8 cellular contexts compared by ENCODE assay signal in the genomic region with DNA sequence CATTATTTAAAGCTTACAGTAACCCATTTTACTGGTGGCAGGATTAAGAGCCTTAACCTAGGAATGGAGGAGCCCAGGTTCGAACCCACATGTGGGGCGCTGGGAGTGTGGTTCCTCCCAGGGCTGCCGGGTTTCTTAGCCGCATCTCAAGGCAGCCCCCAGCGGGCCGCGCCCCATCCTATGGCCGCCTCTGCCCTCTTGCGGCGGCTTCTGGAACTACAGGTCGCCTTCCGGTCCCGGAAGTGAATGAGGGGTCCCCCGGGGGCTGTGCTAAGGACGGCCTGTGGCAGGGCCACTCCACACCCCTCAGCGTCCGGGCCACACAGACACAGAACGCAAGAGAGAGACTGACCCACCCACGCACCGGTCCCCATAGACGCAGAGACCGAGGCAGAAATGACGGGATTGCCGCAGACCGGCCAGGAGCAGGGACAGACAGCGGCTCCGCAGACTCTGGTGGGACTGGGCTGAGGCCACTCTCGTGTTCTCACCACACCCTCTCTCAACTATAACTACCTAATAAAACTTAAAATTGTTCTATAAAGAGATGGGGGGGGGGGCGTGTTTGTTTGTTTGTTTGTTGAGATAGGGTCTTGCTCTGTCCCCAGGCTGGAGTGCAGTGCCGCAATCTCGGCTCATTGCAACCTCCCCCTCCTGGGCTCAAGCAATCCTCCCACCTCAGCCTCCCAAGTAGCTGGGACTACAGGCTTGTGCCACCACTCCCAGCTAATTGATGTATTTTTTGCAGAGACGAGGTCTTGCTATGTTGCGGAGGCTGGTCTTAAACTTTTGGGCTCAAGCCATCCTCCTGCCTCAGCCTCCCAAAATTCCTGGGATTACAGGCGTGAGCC. TPM values are rescaled to one million over a fixed set of nuclear protein-coding genes. Genes with fewer than 3 reads are reported as not detected.
A peak's percentile ranks its signal among the peaks of the same experiment; 100 is the strongest.
DNase-seq lines count a peak whose midpoint lies in the region; ATAC-seq and TF ChIP-seq lines count a peak whose summit lies in the region.
"Not testable (repeated sequence)": the region's sequence is repeated elsewhere in the genome, so short reads cannot be mapped to it uniquely, and the experiment has no call there.

No MANE protein-coding gene starts in this region.

- H3K27me3 ChIP-seq in Caco-2 (replicated peaks; ENCODE audit: control insufficient read depth, insufficient read depth, low read length), result not testable (repeated sequence)

- not testable (repeated sequence) for H3K36me3 Mint-ChIP-seq in Caco-2 (ENCODE audit: insufficient read depth, unreplicated experiment); activated CD8-positive, alpha-beta memory T cell treated with anti-CD3 and anti-CD28 coated beads, Interleukin-2, amount 10 ng/mL, durations not matched to agents 7 days and 5 days; stimulated activated effector memory CD8-positive, alpha-beta T cell treated with anti-CD3 and anti-CD28 coated beads, Interleukin-12 subunit alpha, Interleukin-12 subunit beta, amount 100 ng/mL, for 72 hours

- POLR2A ChIA-PET in Caco-2 (lab: Charles Lee), result not testable (repeated sequence)

- TSS peak; percentile 84 for BruUV-seq in Caco-2 (replicated peaks; lab: Mats Ljungman, UMichigan)

- H3K36me3 ChIP-seq in Caco-2 (ENCODE audit: control insufficient read depth, insufficient read depth, low read length), result not testable (repeated sequence)

- not testable (repeated sequence) for H3K4me1 Mint-ChIP-seq in Caco-2 (ENCODE audit: low read depth, unreplicated experiment); activated CD8-positive, alpha-beta memory T cell treated with anti-CD3 and anti-CD28 coated beads, Interleukin-2, amount 10 ng/mL, durations not matched to agents 7 days and 5 days; stimulated activated effector memory CD8-positive, alpha-beta T cell treated with anti-CD3 and anti-CD28 coated beads, Interleukin-12 subunit alpha, Interleukin-12 subunit beta, amount 100 ng/mL, for 72 hours

- H3K9me3 Mint-ChIP-seq in Caco-2 (ENCODE audit: unreplicated experiment); activated CD8-positive, alpha-beta memory T cell treated with anti-CD3 and anti-CD28 coated beads, Interleukin-2, amount 10 ng/mL, durations not matched to agents 7 days and 5 days (ENCODE audit: low read depth); stimulated activated effector memory CD8-positive, alpha-beta T cell treated with anti-CD3 and anti-CD28 coated beads, Interleukin-12 subunit alpha, Interleukin-12 subunit beta, amount 100 ng/mL, for 72 hours: not testable (repeated sequence)

- H3K27ac Mint-ChIP-seq in Caco-2 (ENCODE audit: unreplicated experiment); activated CD8-positive, alpha-beta memory T cell treated with anti-CD3 and anti-CD28 coated beads, Interleukin-2, amount 10 ng/mL, durations not matched to agents 7 days and 5 days; stimulated activated effector memory CD8-positive, alpha-beta T cell treated with anti-CD3 and anti-CD28 coated beads, Interleukin-12 subunit alpha, Interleukin-12 subunit beta, amount 100 ng/mL, for 72 hours: not testable (repeated sequence)

- H3K4me1 ChIP-seq in Caco-2, result not testable (repeated sequence)

- H3K4me3 ChIP-seq in Caco-2 (ENCODE audit: low read depth, low read length), result not testable (repeated sequence)

- not testable (repeated sequence) for H3K27me3 Mint-ChIP-seq in Caco-2 (ENCODE audit: insufficient read depth, unreplicated experiment); activated CD8-positive, alpha-beta memory T cell treated with anti-CD3 and anti-CD28 coated beads, Interleukin-2, amount 10 ng/mL, durations not matched to agents 7 days and 5 days

- intact Hi-C loops in Caco-2 (cut with micrococcal nuclease; ENCODE audit: unreplicated experiment); left ventricle myocardium superior (cut with micrococcal nuclease): not testable (repeated sequence)

- ATAC-seq in GM19324 (IDR thresholded peaks at IDR 0.05; ENCODE audit: low FRiP score, unreplicated experiment) (peak; percentile 80), GM21723 (IDR thresholded peaks at IDR 0.05; ENCODE audit: unreplicated experiment) (peak; percentile 83), HG02970 (IDR thresholded peaks at IDR 0.05; ENCODE audit: low FRiP score, unreplicated experiment) (peak; percentile 81), HG03442 (IDR thresholded peaks at IDR 0.05; ENCODE audit: unreplicated experiment) (peak; percentile 78), left ventricle myocardium superior (peak; percentile 97)
- ATAC-seq in activated CD8-positive, alpha-beta memory T cell treated with anti-CD3 and anti-CD28 coated beads, Interleukin-2, amount 10 ng/mL, durations not matched to agents 7 days and 5 days, result peak; percentile 98
- ATAC-seq in stimulated activated effector memory CD8-positive, alpha-beta T cell treated with anti-CD3 and anti-CD28 coated beads, Interleukin-12 subunit alpha, Interleukin-12 subunit beta, amount 100 ng/mL, for 72 hours, result peak; percentile 97

- not testable (repeated sequence) for H3K9me3 ChIP-seq in Caco-2

- DNase-seq in Caco-2; activated CD8-positive, alpha-beta memory T cell treated with anti-CD3 and anti-CD28 coated beads, Interleukin-2, amount 10 ng/mL, durations not matched to agents 7 days and 5 days; left ventricle myocardium superior; stimulated activated effector memory CD8-positive, alpha-beta T cell treated with anti-CD3 and anti-CD28 coated beads, Interleukin-12 subunit alpha, Interleukin-12 subunit beta, amount 100 ng/mL, for 72 hours (ENCODE audit: low spot score in 2 of 2): not testable (repeated sequence)

- TF ChIP-seq CTCF in Caco-2 (IDR thresholded peaks at IDR 0.05; ENCODE audit: insufficient read depth in 1 of 2, low read depth in 1 of 2, low read length in 1 of 2, severe bottlenecking in 1 of 2, unreplicated experiment in 1 of 2), result not testable (repeated sequence)

- H3K4me3 Mint-ChIP-seq in Caco-2 (ENCODE audit: unreplicated experiment); activated CD8-positive, alpha-beta memory T cell treated with anti-CD3 and anti-CD28 coated beads, Interleukin-2, amount 10 ng/mL, durations not matched to agents 7 days and 5 days; stimulated activated effector memory CD8-positive, alpha-beta T cell treated with anti-CD3 and anti-CD28 coated beads, Interleukin-12 subunit alpha, Interleukin-12 subunit beta, amount 100 ng/mL, for 72 hours: not testable (repeated sequence)

- CTCF ChIA-PET in Caco-2 (lab: Charles Lee); activated CD8-positive, alpha-beta memory T cell treated with anti-CD3 and anti-CD28 coated beads, Interleukin-2, amount 10 ng/mL, durations not matched to agents 7 days and 5 days (lab: Charles Lee): not testable (repeated sequence)

RNA-seq across cellular contexts. Expression of a gene that starts 23.8 kb away (rescaled TPM):
- total RNA-seq in Caco-2 (2022) (0.50 TPM in 1 of 2 replicates, not detected in the other), left ventricle myocardium superior (2.2 TPM)
- total RNA-seq in activated CD8-positive, alpha-beta memory T cell treated with anti-CD3 and anti-CD28 coated beads, Interleukin-2, amount 10 ng/mL, durations not matched to agents 7 days and 5 days, result 10 to 100 TPM in 1 of 2 experiments, 1 to 10 TPM in 1; 9.7 to 10.4 TPM

RNA-seq across cellular contexts. Expression of a gene that starts 56.8 kb away (rescaled TPM):
- total RNA-seq in Caco-2 (2022), result not detected in 2 replicates
- total RNA-seq in activated CD8-positive, alpha-beta memory T cell treated with anti-CD3 and anti-CD28 coated beads, Interleukin-2, amount 10 ng/mL, durations not matched to agents 7 days and 5 days, result 1 to 10 TPM; 7.5 to 8.1 TPM
- 1.0 TPM for total RNA-seq in left ventricle myocardium superior
